In genomic region chr3:186589115-186589514, GRCh38 we compare ENCODE assay signal across 1 cellular context.
TF ChIP-seq lines count a peak whose summit lies in the region.

No MANE protein-coding gene starts in this region.

TF ChIP-seq in A549, 52 proteins besides CTCF, POLR2A, EP300 and RAD21 (continued from another document):
- TF ChIP-seq E2F6 (IDR thresholded peaks at IDR 0.05; ENCODE audit: borderline replicate concordance, low read depth) = no peak
